In genomic region chr17:62085511-62086408, GRCh38 we compare ENCODE assay signal across 12 cellular contexts. TPM values are rescaled to one million over a fixed set of nuclear protein-coding genes. Genes with fewer than 3 reads are reported as not detected.
DNase-seq lines count a peak whose midpoint lies in the region; ATAC-seq, FAIRE-seq and TF ChIP-seq lines count a peak whose summit lies in the region.
"Had no signal": no experiment of that assay in that cellular context is flagged by ENCODE, and none has a peak within 500 bp of the region (broad histone marks: within the 10 kb centered on the region; RNA-seq: fewer than 3 reads in every experiment).

No MANE protein-coding gene starts in this region.

- no peak overlapping the region for H3K4me3 ChIP-seq in K562
- H3K4me3 ChIP-seq: coronary artery had no signal

- peak; percentile 19 for DNase-seq in activated CD4-positive, alpha-beta T cell treated with anti-CD3 and anti-CD28 coated beads, Interleukin-2, amount 10 ng/mL, durations not matched to agents 7 days and 5 days
- DNase-seq in activated CD4-positive, alpha-beta T cell treated with anti-CD3 and anti-CD28 coated beads for 1 hour, result no peak
- DNase-seq in K562 (ENCODE audit: extremely low read depth in 1 of 4, low spot score in 3 of 4), result peak; percentile 21 to 61 (median 41)
- DNase-seq in stimulated activated effector memory CD8-positive, alpha-beta T cell treated with anti-CD3 and anti-CD28 coated beads, Interleukin-12 subunit alpha, Interleukin-12 subunit beta, amount 100 ng/mL, for 72 hours (ENCODE audit: low spot score in 2 of 2), result no peak
- no peak for DNase-seq in COLO829 (ENCODE audit: low spot score)
- no peak for DNase-seq in posterior cingulate gyrus
- DNase-seq: stimulated activated naive CD4-positive, alpha-beta T cell treated with Interleukin-2 at 50 U/mL for 16 hours had no signal

- H3K9me3 ChIP-seq in KOPT-K1 (ENCODE audit: insufficient read depth, low read length, poor library complexity, severe bottlenecking) (no peaks in the 10 kb centered on the region), K562 (replicated peaks; ENCODE audit: control insufficient read depth, insufficient read depth, low read depth, low read length) (no peaks in the 10 kb centered on the region)

- H3K27ac ChIP-seq in KOPT-K1 (ENCODE audit: low read depth, low read length, poor library complexity, severe bottlenecking) (peak overlapping the region; percentile 6), K562 (ENCODE audit: extremely low read depth, low read depth, low read length) (peak overlapping the region; percentile 36; the same call in 1 of the 3 replicates)
- H3K27ac ChIP-seq: coronary artery had no signal

- peak overlapping the region; percentile 91 for H2AFZ ChIP-seq in K562 (ENCODE audit: low read depth, low read length)

- peak overlapping the region; percentile 59 for H3K4me2 ChIP-seq in K562 (ENCODE audit: insufficient read depth, low read length)

- H3K79me2 ChIP-seq in K562 (ENCODE audit: control insufficient read depth, insufficient read depth, low read length), result no peaks in the 10 kb centered on the region

- no peaks in the 10 kb centered on the region for H3K9me1 ChIP-seq in K562 (ENCODE audit: control insufficient read depth, insufficient read depth, low read length)

- H3K4me1 Mint-ChIP-seq in activated CD4-positive, alpha-beta T cell treated with anti-CD3 and anti-CD28 coated beads, Interleukin-2, amount 10 ng/mL, durations not matched to agents 7 days and 5 days, result peaks cover 14% of the 10 kb centered on the region
- H3K4me1 Mint-ChIP-seq in stimulated activated effector memory CD8-positive, alpha-beta T cell treated with anti-CD3 and anti-CD28 coated beads, Interleukin-12 subunit alpha, Interleukin-12 subunit beta, amount 100 ng/mL, for 72 hours, result peaks cover 6% of the 10 kb centered on the region

- no peaks in the 10 kb centered on the region for H3K27me3 ChIP-seq in K562 (ENCODE audit: control insufficient read depth in 2 of 2, insufficient read depth in 2 of 2, low read length in 2 of 2)

- peak; percentile 91 for ATAC-seq in K562
- peak; percentile 67 for ATAC-seq in stimulated activated effector memory CD8-positive, alpha-beta T cell treated with anti-CD3 and anti-CD28 coated beads, Interleukin-12 subunit alpha, Interleukin-12 subunit beta, amount 100 ng/mL, for 72 hours
- no peak for ATAC-seq in GM21619 (IDR thresholded peaks at IDR 0.05; ENCODE audit: unreplicated experiment)

- H4K20me1 ChIP-seq in K562 (replicated peaks; ENCODE audit: control insufficient read depth, insufficient read depth, low read length), result no peaks in the 10 kb centered on the region

- no peak for TF ChIP-seq EP300 in K562 (IDR thresholded peaks at IDR 0.05; ENCODE audit: low read length)

- H3K9ac ChIP-seq in K562 (ENCODE audit: insufficient read depth in 1 of 2, low read depth in 2 of 2, low read length in 2 of 2), result 0 out of 4 replicates have a peak overlapping the region, but pooled peaks of 1 of the 2 experiments have one; percentile 14

- no peaks in the 10 kb centered on the region for H3K27me3 Mint-ChIP-seq in activated CD4-positive, alpha-beta T cell treated with anti-CD3 and anti-CD28 coated beads, Interleukin-2, amount 10 ng/mL, durations not matched to agents 7 days and 5 days

- in situ Hi-C loops in K562 (cut with MboI), result no loop called here

- peaks cover 4 to 9% of the 10 kb centered on the region in 2 experiments; a peak in 2 of 5 replicates for H3K4me1 ChIP-seq in K562 (replicated peaks in 1 of 2; ENCODE audit: control insufficient read depth in 2 of 2, insufficient read depth in 2 of 2, low read length in 2 of 2)

- peak; percentile 71 for FAIRE-seq in K562 (lab: Jason Lieb, UNC)

- CTCF ChIA-PET in activated CD4-positive, alpha-beta T cell treated with anti-CD3 and anti-CD28 coated beads, Interleukin-2, amount 10 ng/mL, durations not matched to agents 7 days and 5 days (lab: Charles Lee), result interaction anchor here (0.6 to 1.4 kb wide), 4 partner anchors 9 to 1384 kb away, joined by 3 read pairs; no protein-coding TSS in a partner anchor
- CTCF ChIA-PET in K562 (lab: Yijun Ruan, JAX; ENCODE audit: low intra/inter-chr PET ratio), result interaction anchor here (0.7 kb wide), 1 partner anchor 24 kb away, joined by 3 read pairs; no protein-coding TSS in a partner anchor

- no TSS peak for BruUV-seq in K562 (replicated peaks; lab: Mats Ljungman, UMichigan)

- no peak for TF ChIP-seq POLR2A in K562 (conservative IDR thresholded peaks at IDR 0.05)

- intact Hi-C loops in K562 (cut with micrococcal nuclease) (no loop called here), posterior cingulate gyrus (cut with DNase I) (no loop called here)

- no peaks in the 10 kb centered on the region for H3K9me3 Mint-ChIP-seq in activated CD4-positive, alpha-beta T cell treated with anti-CD3 and anti-CD28 coated beads, Interleukin-2, amount 10 ng/mL, durations not matched to agents 7 days and 5 days
- H3K9me3 Mint-ChIP-seq in stimulated activated effector memory CD8-positive, alpha-beta T cell treated with anti-CD3 and anti-CD28 coated beads, Interleukin-12 subunit alpha, Interleukin-12 subunit beta, amount 100 ng/mL, for 72 hours, result no peaks in the 10 kb centered on the region
- H3K9me3 Mint-ChIP-seq: activated T-helper 1 cell treated with anti-CD3 and anti-CD28 coated beads, Interleukin-12 subunit alpha, Interleukin-12 subunit beta, Interleukin-2, Interleukin-4 antibody, amounts not matched to agents 30 ng/mL and 10 ng/mL and 1 ng/mL, durations not matched to agents 14 hours and 24 hours and 36 hours; T-helper 1 cell treated with Interleukin-12 subunit alpha and Interleukin-12 subunit beta and Interleukin-4 antibody, amounts not matched to agents 30 μg/mL and 1 μg/mL, for 36 hours had no signal

- TF ChIP-seq RAD21 in K562 (CRISPR knock-in tag; conservative IDR thresholded peaks at IDR 0.05 in 1 of 2, IDR thresholded peaks at IDR 0.05 in 1 of 2), result no peak

- POLR2A ChIA-PET in activated CD4-positive, alpha-beta T cell treated with anti-CD3 and anti-CD28 coated beads, Interleukin-2, amount 10 ng/mL, durations not matched to agents 7 days and 5 days (lab: Charles Lee), result no interaction called here
- POLR2A ChIA-PET in K562 (lab: Yijun Ruan, JAX), result interaction anchor here (1.1 kb wide), 1 partner anchor 9 kb away, joined by 4 read pairs; no protein-coding TSS in a partner anchor

- no peaks in the 10 kb centered on the region for H3K36me3 ChIP-seq in KOPT-K1 (ENCODE audit: insufficient read depth, low read length)
- no peaks in the 10 kb centered on the region for H3K36me3 ChIP-seq in K562 (ENCODE audit: control insufficient read depth, insufficient read depth, low read length)

- 16% methylated on average over 7 of the region's 7 CpGs for WGBS in K562 (ENCODE audit: insufficient coverage, low coverage, missing lambda C conversion rate)

- no peak for TF ChIP-seq CTCF in K562 (IDR thresholded peaks at IDR 0.05 in 2 of 3, conservative IDR thresholded peaks at IDR 0.05 in 1 of 3; ENCODE audit: insufficient read depth in 2 of 3, low read depth in 1 of 3, low read length in 3 of 3)

- H3K27ac Mint-ChIP-seq in activated CD4-positive, alpha-beta T cell treated with anti-CD3 and anti-CD28 coated beads, Interleukin-2, amount 10 ng/mL, durations not matched to agents 7 days and 5 days, result no peak overlapping the region
- H3K27ac Mint-ChIP-seq in stimulated activated effector memory CD8-positive, alpha-beta T cell treated with anti-CD3 and anti-CD28 coated beads, Interleukin-12 subunit alpha, Interleukin-12 subunit beta, amount 100 ng/mL, for 72 hours, result no peak overlapping the region
- H3K27ac Mint-ChIP-seq: activated T-helper 1 cell treated with anti-CD3 and anti-CD28 coated beads, Interleukin-12 subunit alpha, Interleukin-12 subunit beta, Interleukin-2, Interleukin-4 antibody, amounts not matched to agents 30 ng/mL and 10 ng/mL and 1 ng/mL, durations not matched to agents 14 hours and 24 hours and 36 hours; T-helper 1 cell treated with Interleukin-12 subunit alpha and Interleukin-12 subunit beta and Interleukin-4 antibody, amounts not matched to agents 30 μg/mL and 1 μg/mL, for 36 hours had no signal

- no peaks in the 10 kb centered on the region for H3K36me3 Mint-ChIP-seq in activated CD4-positive, alpha-beta T cell treated with anti-CD3 and anti-CD28 coated beads, Interleukin-2, amount 10 ng/mL, durations not matched to agents 7 days and 5 days (ENCODE audit: low read depth)
- H3K36me3 Mint-ChIP-seq in stimulated activated effector memory CD8-positive, alpha-beta T cell treated with anti-CD3 and anti-CD28 coated beads, Interleukin-12 subunit alpha, Interleukin-12 subunit beta, amount 100 ng/mL, for 72 hours, result no peaks in the 10 kb centered on the region

- no peak overlapping the region for H3K4me3 Mint-ChIP-seq in activated CD4-positive, alpha-beta T cell treated with anti-CD3 and anti-CD28 coated beads, Interleukin-2, amount 10 ng/mL, durations not matched to agents 7 days and 5 days
- H3K4me3 Mint-ChIP-seq in stimulated activated effector memory CD8-positive, alpha-beta T cell treated with anti-CD3 and anti-CD28 coated beads, Interleukin-12 subunit alpha, Interleukin-12 subunit beta, amount 100 ng/mL, for 72 hours, result no peak overlapping the region
- H3K4me3 Mint-ChIP-seq: activated T-helper 1 cell treated with anti-CD3 and anti-CD28 coated beads, Interleukin-12 subunit alpha, Interleukin-12 subunit beta, Interleukin-2, Interleukin-4 antibody, amounts not matched to agents 30 ng/mL and 10 ng/mL and 1 ng/mL, durations not matched to agents 14 hours and 24 hours and 36 hours; T-helper 1 cell treated with Interleukin-12 subunit alpha and Interleukin-12 subunit beta and Interleukin-4 antibody, amounts not matched to agents 30 μg/mL and 1 μg/mL, for 36 hours had no signal

RNA-seq across cellular contexts. Expression of gene MED13, which starts 20.7 kb away (rescaled TPM):
- 10 to 100 TPM; 52.5 to 65.4 TPM for total RNA-seq in activated CD4-positive, alpha-beta T cell treated with anti-CD3 and anti-CD28 coated beads, Interleukin-2, amount 10 ng/mL, durations not matched to agents 7 days and 5 days
- 264 and 586 TPM in 2 replicates for total RNA-seq in K562 (2011; cell fraction: chromatin; rRNA removed; ENCODE audit: low replicate concordance)
- total RNA-seq in K562 (2011; cell fraction: nucleolus; rRNA removed), result 98.4 and 126 TPM in 2 replicates
- total RNA-seq in K562 (2011; cell fraction: nucleoplasm; rRNA removed), result 186 and 199 TPM in 2 replicates
- total RNA-seq in K562 (2014; rRNA removed) (25.1 and 26.9 TPM in 2 replicates), K562 (2014; rRNA removed; fragmentation: Illumina TruSeq; extraction: Trizol) (48.4 and 55.0 TPM in 2 replicates), K562 (2015; rRNA removed; fragmentation: Illumina TruSeq; extraction: Trizol) (42.5 and 45.4 TPM in 2 replicates), K562 (2021) (42.6 and 46.3 TPM in 2 replicates)
- polyA plus RNA-seq in K562 (2011; rRNA removed) (36.5 and 36.7 TPM in 2 replicates), K562 (2014; fragmentation: Illumina TruSeq; extraction: Trizol) (26.5 and 28.2 TPM in 2 replicates), K562 (2014; fragmentation: Nextera tagmentation; extraction: Ambion mirVana) (1 to 10 TPM; 5.4 to 6.1 TPM), K562 (2014; rRNA removed) (11.0 and 13.5 TPM in 2 replicates)
- polyA plus RNA-seq in K562 (2011; cell fraction: cytosol; rRNA removed), result 9.9 and 16.5 TPM in 2 replicates
- 45.0 and 51.7 TPM in 2 replicates for polyA plus RNA-seq in K562 (2011; cell fraction: nucleus; rRNA removed)
- 10.9 and 13.8 TPM in 2 replicates for polyA plus RNA-seq in K562 (2012)
- polyA minus RNA-seq in K562 (2011; rRNA and poly(A)+ RNA removed), result 235 and 248 TPM in 2 replicates
- 64.0 and 69.1 TPM in 2 replicates for polyA minus RNA-seq in K562 (2011; cell fraction: cytosol; rRNA and poly(A)+ RNA removed)
- 46.3 and 105 TPM in 2 replicates for polyA minus RNA-seq in K562 (2011; cell fraction: nucleus; rRNA and poly(A)+ RNA removed)

Comparison
In these comparisons a context has a peak if more than half of its experiments do, and no peak if none do; other contexts are left out.
1. DNase-seq: peak in activated CD4-positive, alpha-beta T cell treated with anti-CD3 and anti-CD28 coated beads, Interleukin-2, amount 10 ng/mL, durations not matched to agents 7 days and 5 days (single experiment) and K562 (4 of 4); none in activated CD4-positive, alpha-beta T cell treated with anti-CD3 and anti-CD28 coated beads for 1 hour (single experiment), stimulated activated effector memory CD8-positive, alpha-beta T cell treated with anti-CD3 and anti-CD28 coated beads, Interleukin-12 subunit alpha, Interleukin-12 subunit beta, amount 100 ng/mL, for 72 hours (0 of 2), COLO829 (single experiment) and posterior cingulate gyrus (0 of 10).